ENCODE assay signal across 18 cellular contexts in genomic region chr10:49620286-49620810, GRCh38. TPM values are rescaled to one million over a fixed set of nuclear protein-coding genes. Genes with fewer than 3 reads are reported as not detected.
DNase-seq lines count a peak whose midpoint lies in the region; ATAC-seq and TF ChIP-seq lines count a peak whose summit lies in the region.
"Had no signal": no experiment of that assay in that cellular context is flagged by ENCODE, and none has a peak within 500 bp of the region (broad histone marks: within the 10 kb centered on the region; RNA-seq: fewer than 3 reads in every experiment).

No MANE protein-coding gene starts in this region.

- H3K27ac Mint-ChIP-seq in natural killer cell treated with Interleukin-12 subunit alpha and Interleukin-12 subunit beta and Interleukin-15 and Interleukin-18, amount 100 ng/mL, for 72 hours = no peak overlapping the region
- H3K27ac Mint-ChIP-seq in natural killer cell (no peak overlapping the region), endothelial cell (ENCODE audit: unreplicated experiment) (peak overlapping the region; percentile 28)

- peaks cover 50 to 54% of the 10 kb centered on the region in 2 donors for H3K27me3 Mint-ChIP-seq in natural killer cell treated with Interleukin-12 subunit alpha and Interleukin-12 subunit beta and Interleukin-15 and Interleukin-18, amount 100 ng/mL, for 72 hours
- H3K27me3 Mint-ChIP-seq in natural killer cell (ENCODE audit: low read depth in 2 of 2) (peaks cover 34 to 36% of the 10 kb centered on the region in 2 donors), endothelial cell (ENCODE audit: unreplicated experiment) (peaks cover 18% of the 10 kb centered on the region)

- ATAC-seq in natural killer cell treated with Interleukin-12 subunit alpha and Interleukin-12 subunit beta and Interleukin-15 and Interleukin-18, amount 100 ng/mL, for 72 hours = no peak
- no peak for ATAC-seq in natural killer cell
- no peak for ATAC-seq in sciatic nerve
- no peak for ATAC-seq in GM19463 (IDR thresholded peaks at IDR 0.05; ENCODE audit: unreplicated experiment)
- ATAC-seq: PC-3 had no signal

- peak; percentile 34 for DNase-seq in natural killer cell treated with Interleukin-12 subunit alpha and Interleukin-12 subunit beta and Interleukin-15 and Interleukin-18, amount 100 ng/mL, for 72 hours (ENCODE audit: low spot score)
- DNase-seq in natural killer cell (no peak), endothelial cell (ENCODE audit: low spot score) (no peak), sciatic nerve (ENCODE audit: low spot score) (peak; percentile 14), NCI-H1417 (lab: John Stamatoyannopoulos, UW) (no peak), HUDEP-2 (lab: John Stamatoyannopoulos, UW; ENCODE audit: unreplicated experiment in 76 of 76) (no peak)
- DNase-seq: Calu3; CD4-positive, alpha-beta memory T cell; EL; GOT3; IMR-90; NCI-H1436; NCI-H2029; NCI-H345; PC-3 had no signal

- no peaks in the 10 kb centered on the region for H3K36me3 Mint-ChIP-seq in natural killer cell treated with Interleukin-12 subunit alpha and Interleukin-12 subunit beta and Interleukin-15 and Interleukin-18, amount 100 ng/mL, for 72 hours
- H3K36me3 Mint-ChIP-seq in natural killer cell (no peaks in the 10 kb centered on the region), endothelial cell (ENCODE audit: low read depth, unreplicated experiment) (no peaks in the 10 kb centered on the region)
- H3K36me3 Mint-ChIP-seq: CD4-positive, alpha-beta memory T cell had no signal

- H3K4me3 Mint-ChIP-seq in natural killer cell treated with Interleukin-12 subunit alpha and Interleukin-12 subunit beta and Interleukin-15 and Interleukin-18, amount 100 ng/mL, for 72 hours = no peak overlapping the region
- H3K4me3 Mint-ChIP-seq in natural killer cell (no peak overlapping the region), endothelial cell (ENCODE audit: unreplicated experiment) (no peak overlapping the region)
- H3K4me3 Mint-ChIP-seq: CD4-positive, alpha-beta memory T cell had no signal

- no peaks in the 10 kb centered on the region for H3K4me1 Mint-ChIP-seq in natural killer cell treated with Interleukin-12 subunit alpha and Interleukin-12 subunit beta and Interleukin-15 and Interleukin-18, amount 100 ng/mL, for 72 hours (ENCODE audit: low read depth in 2 of 2)
- no peaks in the 10 kb centered on the region for H3K4me1 Mint-ChIP-seq in natural killer cell
- peaks cover 12% of the 10 kb centered on the region for H3K4me1 Mint-ChIP-seq in endothelial cell (ENCODE audit: unreplicated experiment)

- TF ChIP-seq CTCF in natural killer cell (IDR thresholded peaks at IDR 0.05) (no peak), endothelial cell (IDR thresholded peaks at IDR 0.05; ENCODE audit: unreplicated experiment) (no peak)

- intact Hi-C loops in natural killer cell (cut with micrococcal nuclease) (no loop called here), sciatic nerve (cut with DNase I) (no loop called here)

- H3K9me3 Mint-ChIP-seq in natural killer cell treated with Interleukin-12 subunit alpha and Interleukin-12 subunit beta and Interleukin-15 and Interleukin-18, amount 100 ng/mL, for 72 hours = no peaks in the 10 kb centered on the region
- no peaks in the 10 kb centered on the region for H3K9me3 Mint-ChIP-seq in natural killer cell
- no peaks in the 10 kb centered on the region for H3K9me3 Mint-ChIP-seq in endothelial cell (ENCODE audit: unreplicated experiment)

RNA-seq across cellular contexts. Expression of gene CHAT, which starts 6.5 kb away (rescaled TPM):
- not detected for total RNA-seq in natural killer cell treated with Interleukin-12 subunit alpha and Interleukin-12 subunit beta and Interleukin-15 and Interleukin-18, amount 100 ng/mL, for 72 hours
- total RNA-seq in natural killer cell (not detected), endothelial cell (ENCODE audit: unreplicated experiment) (0.23 TPM), sciatic nerve (not detected)
- total RNA-seq: Calu3; CD4-positive, alpha-beta memory T cell; HT-29; IMR-90; M059J; PC-3 had no signal

RNA-seq across cellular contexts. Expression of gene SLC18A3, which starts 10.2 kb away (rescaled TPM):
- total RNA-seq in natural killer cell treated with Interleukin-12 subunit alpha and Interleukin-12 subunit beta and Interleukin-15 and Interleukin-18, amount 100 ng/mL, for 72 hours = not detected
- total RNA-seq in natural killer cell (not detected), endothelial cell (ENCODE audit: unreplicated experiment) (0.72 TPM), sciatic nerve (not detected)
- total RNA-seq: Calu3; CD4-positive, alpha-beta memory T cell; HT-29; IMR-90; M059J; PC-3 had no signal

RNA-seq across cellular contexts. Expression of gene C10orf53, which starts 59.1 kb away (rescaled TPM):
- total RNA-seq in natural killer cell treated with Interleukin-12 subunit alpha and Interleukin-12 subunit beta and Interleukin-15 and Interleukin-18, amount 100 ng/mL, for 72 hours = not detected
- total RNA-seq in natural killer cell (not detected), endothelial cell (ENCODE audit: unreplicated experiment) (not detected), sciatic nerve (not detected)
- total RNA-seq: Calu3; CD4-positive, alpha-beta memory T cell; HT-29; IMR-90; M059J; PC-3 had no signal

Comparison
In these comparisons a context has a peak if more than half of its experiments do, and no peak if none do; other contexts are left out.
1. DNase-seq: peak in natural killer cell treated with Interleukin-12 subunit alpha and Interleukin-12 subunit beta and Interleukin-15 and Interleukin-18, amount 100 ng/mL, for 72 hours (single experiment) and sciatic nerve (single experiment); none in natural killer cell (single experiment), endothelial cell (single experiment), NCI-H1417 (0 of 3) and HUDEP-2 (0 of 76).